ENCODE assay signal across 9 cellular contexts in genomic region chr18:34540897-34541296, GRCh38.
"Had no signal": no experiment of that assay in that cellular context is flagged by ENCODE, and none has a peak within 500 bp of the region (broad histone marks: within the 10 kb centered on the region; RNA-seq: fewer than 3 reads in every experiment).

No MANE protein-coding gene starts in this region.

- H3K27ac ChIP-seq: GM23248 had no signal

- FAIRE-seq: HTR-8/SVneo had no signal

- H3K4me3 ChIP-seq: GM23248, HAP-1, K562 had no signal

- ATAC-seq: HCT116, K562 had no signal

- DNase-seq: GM23248, GOT3, H7, IMR-90, KG1 had no signal

- H3K9me3 ChIP-seq: HAP-1 had no signal

- H3K36me3 ChIP-seq: HAP-1 had no signal
